In the genomic region with DNA sequence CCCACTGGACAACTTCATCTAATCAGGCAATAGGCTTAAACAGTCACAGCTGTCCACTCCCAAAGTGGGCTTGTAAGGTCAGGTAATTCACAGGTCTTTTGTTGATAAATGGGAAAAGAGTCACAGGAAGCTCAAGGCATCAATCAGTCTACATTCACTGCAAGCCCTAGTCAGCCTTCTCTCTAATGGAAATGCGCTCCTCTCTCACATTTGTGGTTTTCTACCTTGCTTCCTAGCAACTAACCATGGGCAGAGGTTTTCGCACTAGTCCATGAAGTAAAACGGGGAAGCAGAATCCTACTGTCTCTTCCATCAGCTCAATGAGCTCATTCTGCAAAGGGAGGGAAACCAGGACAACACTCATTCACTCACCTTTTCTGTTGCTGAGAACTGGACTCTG, we compare ENCODE assay signal across 28 cellular contexts. TPM values are rescaled to one million over a fixed set of nuclear protein-coding genes. Genes with fewer than 3 reads are reported as not detected.
"Had no signal": no experiment of that assay in that cellular context is flagged by ENCODE, and none has a peak within 500 bp of the region (broad histone marks: within the 10 kb centered on the region; RNA-seq: fewer than 3 reads in every experiment).

No MANE protein-coding gene starts in this region.

- H3K79me2 ChIP-seq: hepatocyte had no signal

- H3K36me3 Mint-ChIP-seq: natural killer cell treated with Interleukin-12 subunit alpha and Interleukin-12 subunit beta and Interleukin-15 and Interleukin-18, amount 100 ng/mL, for 72 hours; type B pancreatic cell had no signal

- H3K36me3 ChIP-seq: brain microvascular endothelial cell, gastroesophageal sphincter, spleen, vagina, WERI-Rb-1 had no signal

- H3K4me1 Mint-ChIP-seq: activated T-helper 17 cell treated with anti-CD3 and anti-CD28 coated beads, Interleukin-2, amount 50 U/mL, for 72 hours had no signal

- ATAC-seq: activated CD8-positive, alpha-beta T cell treated with anti-CD3 and anti-CD28 coated beads for 36 hours; activated T-cell treated with anti-CD3 and anti-CD28 coated beads, Interleukin-2, amount 50 U/mL, for 4 hours; activated T-helper 17 cell treated with anti-CD3 and anti-CD28 coated beads, Interleukin-2, amount 50 U/mL, for 72 hours; effector memory CD8-positive, alpha-beta T cell; gastroesophageal sphincter; left cardiac atrium; left ventricle myocardium superior; mucosa of descending colon; natural killer cell treated with Interleukin-12 subunit alpha and Interleukin-12 subunit beta and Interleukin-15 and Interleukin-18, amount 100 ng/mL, for 72 hours; right cardiac atrium had no signal

- H3K27ac ChIP-seq: brain microvascular endothelial cell, gastroesophageal sphincter, hepatocyte, spleen, vagina, WERI-Rb-1 had no signal

- H3K27me3 Mint-ChIP-seq: activated CD8-positive, alpha-beta T cell treated with anti-CD3 and anti-CD28 coated beads for 36 hours; natural killer cell treated with Interleukin-12 subunit alpha and Interleukin-12 subunit beta and Interleukin-15 and Interleukin-18, amount 100 ng/mL, for 72 hours; stimulated activated naive CD8-positive, alpha-beta T cell treated with anti-CD3 and anti-CD28 coated beads, Interleukin-15, Interleukin-2, amounts not matched to agents 100 ng/mL and 50 ng/mL, for 24 hours had no signal

- H2AFZ ChIP-seq: hepatocyte had no signal

- H3K4me2 ChIP-seq: hepatocyte had no signal

- H3K9me3 Mint-ChIP-seq: activated T-helper 17 cell treated with anti-CD3 and anti-CD28 coated beads, Interleukin-2, amount 50 U/mL, for 72 hours; stimulated activated naive CD8-positive, alpha-beta T cell treated with anti-CD3 and anti-CD28 coated beads, Interleukin-15, Interleukin-2, amounts not matched to agents 100 ng/mL and 50 ng/mL, for 24 hours; type B pancreatic cell had no signal

- DNase-seq: activated CD4-positive, alpha-beta T cell treated with anti-CD3 and anti-CD28 coated beads for 1 hour; activated CD4-positive, alpha-beta T cell treated with anti-CD3 and anti-CD28 coated beads, Interleukin-2, amount 50 U/mL, for 1 hour; activated CD8-positive, alpha-beta T cell treated with anti-CD3 and anti-CD28 coated beads for 36 hours; activated gamma-delta T cell treated with Interleukin-2 at 50 U/mL for 16 hours; activated naive CD4-positive, alpha-beta T cell treated with anti-CD3 and anti-CD28 coated beads, Interleukin-2, amount 50 U/mL, for 16 hours; activated T-cell treated with anti-CD3 and anti-CD28 coated beads, Interleukin-2, amount 50 U/mL, for 4 hours; amniotic stem cell; brain microvascular endothelial cell; cortex of kidney; effector memory CD8-positive, alpha-beta T cell; left cardiac atrium; left ventricle myocardium superior; mucosa of descending colon; posterior cingulate gyrus; right cardiac atrium; spleen; T-helper 9 cell; WERI-Rb-1 had no signal

- H3K27ac Mint-ChIP-seq: activated CD8-positive, alpha-beta T cell treated with anti-CD3 and anti-CD28 coated beads for 36 hours; activated T-helper 17 cell treated with anti-CD3 and anti-CD28 coated beads, Interleukin-2, amount 50 U/mL, for 72 hours; effector memory CD8-positive, alpha-beta T cell; natural killer cell treated with Interleukin-12 subunit alpha and Interleukin-12 subunit beta and Interleukin-15 and Interleukin-18, amount 100 ng/mL, for 72 hours; stimulated activated naive CD8-positive, alpha-beta T cell treated with anti-CD3 and anti-CD28 coated beads, Interleukin-15, Interleukin-2, amounts not matched to agents 100 ng/mL and 50 ng/mL, for 24 hours; type B pancreatic cell had no signal

- H3K27me3 ChIP-seq: brain microvascular endothelial cell, gastroesophageal sphincter, hepatocyte, spleen, vagina had no signal

- FAIRE-seq: astrocyte, keratinocyte had no signal

- H3K9me3 ChIP-seq: mucosa of descending colon, vagina had no signal

- H3K4me3 Mint-ChIP-seq: activated CD8-positive, alpha-beta T cell treated with anti-CD3 and anti-CD28 coated beads for 36 hours; activated T-cell treated with anti-CD3 and anti-CD28 coated beads, Interleukin-2, amount 50 U/mL, for 4 hours; activated T-helper 17 cell treated with anti-CD3 and anti-CD28 coated beads, Interleukin-2, amount 50 U/mL, for 72 hours; effector memory CD8-positive, alpha-beta T cell; natural killer cell treated with Interleukin-12 subunit alpha and Interleukin-12 subunit beta and Interleukin-15 and Interleukin-18, amount 100 ng/mL, for 72 hours; stimulated activated naive CD8-positive, alpha-beta T cell treated with anti-CD3 and anti-CD28 coated beads, Interleukin-15, Interleukin-2, amounts not matched to agents 100 ng/mL and 50 ng/mL, for 24 hours; type B pancreatic cell had no signal

- H3K4me1 ChIP-seq: gastroesophageal sphincter, vagina had no signal

- H3K4me3 ChIP-seq: gastroesophageal sphincter, hepatocyte, mucosa of descending colon, spleen, vagina had no signal

RNA-seq across cellular contexts. Expression of a gene that starts 53.5 kb away (rescaled TPM):
- total RNA-seq: myocyte had no signal
- polyA plus RNA-seq: keratinocyte had no signal
